In the genomic region with DNA sequence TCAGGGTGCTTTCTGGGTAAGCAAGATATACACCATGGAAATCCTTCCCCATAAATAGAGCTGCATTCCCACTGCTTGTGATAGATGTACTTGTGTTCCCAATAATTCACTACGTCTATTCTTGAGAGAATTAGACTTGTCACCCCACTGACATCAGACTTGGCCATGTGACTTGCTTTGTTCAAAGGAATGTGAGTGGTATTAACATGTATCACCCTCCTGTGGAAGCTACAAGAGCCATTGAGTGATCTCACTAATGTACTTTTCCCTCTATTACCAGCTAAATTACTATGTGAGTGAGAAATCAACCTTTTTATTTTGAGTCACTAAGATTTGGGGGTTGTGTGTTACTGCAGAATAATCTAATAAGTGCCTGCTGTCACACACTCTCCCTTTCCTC, we compare ENCODE assay signal across 23 cellular contexts.
DNase-seq lines count a peak whose midpoint lies in the region; FAIRE-seq and TF ChIP-seq lines count a peak whose summit lies in the region.
"Had no signal": no experiment of that assay in that cellular context is flagged by ENCODE, and none has a peak within 500 bp of the region (broad histone marks: within the 10 kb centered on the region; RNA-seq: fewer than 3 reads in every experiment).

No MANE protein-coding gene starts in this region.

- no peaks in the 10 kb centered on the region for H3K36me3 Mint-ChIP-seq in MCF 10A (ENCODE audit: insufficient read depth, unreplicated experiment)

- no peak overlapping the region for H2BK12ac ChIP-seq in neuronal stem cell (ENCODE audit: low read length)

- H2BK120ac ChIP-seq in neuronal stem cell (ENCODE audit: low read depth, low read length) = no peak overlapping the region

- no peaks in the 10 kb centered on the region for H3K79me1 ChIP-seq in neuronal stem cell (ENCODE audit: low read depth, low read length)

- H3K4me1 ChIP-seq in neuronal stem cell (ENCODE audit: control insufficient read depth in 2 of 2, insufficient read depth in 1 of 2, low read depth in 1 of 2, low read length in 2 of 2) = peaks cover 6% of the 10 kb centered on the region in 2 donors
- H3K4me1 ChIP-seq: BLaER1, SJCRH30 had no signal

- no peak overlapping the region for H3K4ac ChIP-seq in neuronal stem cell (ENCODE audit: low read length)

- no peak overlapping the region for H3K4me2 ChIP-seq in neuronal stem cell (ENCODE audit: insufficient read depth, low read length, poor library complexity, severe bottlenecking)
- H3K4me2 ChIP-seq: BLaER1, KMS-11 had no signal

- H4K91ac ChIP-seq in neuronal stem cell (ENCODE audit: low read depth, low read length, poor library complexity) = no peak overlapping the region

- H3K9me3 Mint-ChIP-seq in MCF 10A (ENCODE audit: unreplicated experiment) = no peaks in the 10 kb centered on the region

- no peak overlapping the region for H3K4me3 Mint-ChIP-seq in MCF 10A (ENCODE audit: unreplicated experiment)
- H3K4me3 Mint-ChIP-seq: CD4-positive, alpha-beta T cell had no signal

- no TSS peak for BruUV-seq in MCF 10A (replicated peaks; lab: Mats Ljungman, UMichigan)

- H3K36me3 ChIP-seq in bronchial epithelial cell (ENCODE audit: control insufficient read depth, insufficient read depth, low read length) (no peaks in the 10 kb centered on the region), kidney epithelial cell (ENCODE audit: control insufficient read depth, insufficient read depth, low read length) (no peaks in the 10 kb centered on the region), neuronal stem cell (replicated peaks in 1 of 2; ENCODE audit: control insufficient read depth in 2 of 2, insufficient read depth in 2 of 2, low read length in 2 of 2) (no peaks in the 10 kb centered on the region)
- H3K36me3 ChIP-seq: BLaER1, SJCRH30 had no signal

- H4K8ac ChIP-seq in neuronal stem cell (ENCODE audit: low read depth, low read length) = no peak overlapping the region

- H2BK15ac ChIP-seq in neuronal stem cell (ENCODE audit: low read length) = no peak overlapping the region

- H3K4me1 Mint-ChIP-seq in MCF 10A (ENCODE audit: insufficient read depth, unreplicated experiment) = no peaks in the 10 kb centered on the region

- H3K27ac ChIP-seq in neuronal stem cell (replicated peaks; ENCODE audit: low read length) = no peak overlapping the region
- H3K27ac ChIP-seq: 22Rv1, BLaER1, KMS-11, SJCRH30 had no signal

- peaks cover 33% of the 10 kb centered on the region for H3K27me3 Mint-ChIP-seq in MCF 10A (ENCODE audit: insufficient read depth, unreplicated experiment)
- H3K27me3 Mint-ChIP-seq: CD4-positive, alpha-beta T cell had no signal

- H3K4me3 ChIP-seq in bronchial epithelial cell (ENCODE audit: low read depth, low read length) (no peak overlapping the region), kidney epithelial cell (ENCODE audit: low read depth, low read length) (no peak overlapping the region), neuronal stem cell (ENCODE audit: low read length in 2 of 2) (no peak overlapping the region)
- H3K4me3 ChIP-seq: BLaER1, SJCRH30 had no signal

- intact Hi-C loops in MCF 10A (cut with micrococcal nuclease) = no loop called here

- H3K23ac ChIP-seq in neuronal stem cell (ENCODE audit: low read depth, low read length, poor library complexity) = no peak overlapping the region

- TF ChIP-seq CTCF in bronchial epithelial cell (IDR thresholded peaks at IDR 0.05; ENCODE audit: insufficient read depth, low read length, severe bottlenecking) (no peak), kidney epithelial cell (IDR thresholded peaks at IDR 0.05; ENCODE audit: insufficient read depth, low read length, poor library complexity, severe bottlenecking) (no peak), MCF 10A (IDR thresholded peaks at IDR 0.05; ENCODE audit: unreplicated experiment) (no peak)

- no CpG with 5 or more reads among the region's 1 CpG for WGBS in neuronal stem cell (ENCODE audit: extremely low coverage in 2 of 2, insufficient read length in 2 of 2, insufficient replicate concordance in 1 of 2), 2 donors

- FAIRE-seq in bronchial epithelial cell (lab: Jason Lieb, UNC) = no peak
- FAIRE-seq: G401.6, GM12892, HTR-8/SVneo had no signal

- no peak overlapping the region for H3K9ac ChIP-seq in neuronal stem cell (ENCODE audit: low read depth, low read length, poor library complexity)
- H3K9ac ChIP-seq: BLaER1, KMS-11 had no signal

- H3K9me3 ChIP-seq in neuronal stem cell (replicated peaks in 1 of 2; ENCODE audit: control insufficient read depth in 2 of 2, insufficient read depth in 1 of 2, low read depth in 1 of 2, low read length in 2 of 2) = no peaks in the 10 kb centered on the region
- H3K9me3 ChIP-seq: BLaER1, SJCRH30 had no signal

- no peak overlapping the region for H2AK5ac ChIP-seq in neuronal stem cell (ENCODE audit: low read depth, low read length)

- peak overlapping the region; percentile 43 for H2AFZ ChIP-seq in neuronal stem cell (ENCODE audit: low read length)

- peak; percentile 10 for DNase-seq in DMS53 (lab: John Stamatoyannopoulos, UW)
- no peak for DNase-seq in DMS53 treated with DMSO at 0.1 percent for 48 hours (lab: John Stamatoyannopoulos, UW; ENCODE audit: unreplicated experiment)
- peak; percentile 25 for DNase-seq in bronchial epithelial cell (ENCODE audit: low read depth)
- peak; percentile 9 for DNase-seq in kidney epithelial cell (ENCODE audit: low read depth)
- DNase-seq in neuronal stem cell (ENCODE audit: low spot score) = no peak
- no peak for DNase-seq in MCF 10A (ENCODE audit: unreplicated experiment)
- no peak for DNase-seq in stimulated activated CD4-positive, alpha-beta T cell treated with anti-CD3 and anti-CD28 coated beads, Interleukin-15, amount 100 ng/mL, for 24 hours
- no peak for DNase-seq in SW 1271 (lab: John Stamatoyannopoulos, UW)
- DNase-seq: ACHN; CD4-positive, alpha-beta T cell; COR-L47; GOT3; NCI-H1105; NCI-H2081; NCI-H510A; NK-92 treated with Interleukin-12 subunit alpha and Interleukin-12 subunit beta, amount 100 ng/mL, for 24 hours; SJCRH30 had no signal

- H3K27me3 ChIP-seq in bronchial epithelial cell (ENCODE audit: control insufficient read depth, insufficient read depth, low read length) = no peaks in the 10 kb centered on the region
- H3K27me3 ChIP-seq in kidney epithelial cell (ENCODE audit: control insufficient read depth, insufficient read depth, low read length) = no peaks in the 10 kb centered on the region
- H3K27me3 ChIP-seq in neuronal stem cell (ENCODE audit: control insufficient read depth in 3 of 3, insufficient read depth in 3 of 3, low read depth in 1 of 3, low read length in 3 of 3) = no peaks in the 10 kb centered on the region
- H3K27me3 ChIP-seq: BLaER1, SJCRH30 had no signal

- H2BK5ac ChIP-seq in neuronal stem cell (ENCODE audit: low read length) = no peak overlapping the region

- CTCF ChIA-PET in MCF 10A (lab: Yijun Ruan, JAX) = no interaction called here

- no peak overlapping the region for H3K14ac ChIP-seq in neuronal stem cell (ENCODE audit: low read length)

- POLR2A ChIA-PET in MCF 10A (lab: Yijun Ruan, JAX) = no interaction called here

- H3K18ac ChIP-seq in neuronal stem cell (ENCODE audit: low read length) = no peak overlapping the region

- H3K27ac Mint-ChIP-seq in MCF 10A (ENCODE audit: low read depth, unreplicated experiment) = no peak overlapping the region
- H3K27ac Mint-ChIP-seq: CD4-positive, alpha-beta T cell had no signal

Comparison
In these comparisons a context has a peak if more than half of its experiments do, and no peak if none do; other contexts are left out.
1. DNase-seq: peak in DMS53 (single experiment), bronchial epithelial cell (single experiment) and kidney epithelial cell (single experiment); none in DMS53 treated with DMSO at 0.1 percent for 48 hours (single experiment), neuronal stem cell (single experiment), MCF 10A (single experiment), stimulated activated CD4-positive, alpha-beta T cell treated with anti-CD3 and anti-CD28 coated beads, Interleukin-15, amount 100 ng/mL, for 24 hours (single experiment) and SW 1271 (0 of 2).